Comparison of ENCODE assay signal across 8 cellular contexts in genomic region chr20:23086056-23086551, GRCh38.
DNase-seq lines count a peak whose midpoint lies in the region; ATAC-seq and TF ChIP-seq lines count a peak whose summit lies in the region.

Gene CD93 (minus strand): TSS chr20:23086324. CDS start chr20:23086192, 132 bp downstream.

- H3K9ac ChIP-seq in mucosa of stomach (ENCODE audit: low read length): peak within 1 kb of the TSS; percentile 7

- no peaks in the 10 kb centered on the region for H3K4me1 ChIP-seq in mucosa of stomach (ENCODE audit: control insufficient read depth, insufficient read depth, low read length)

- DNase-seq in CMK (ENCODE audit: low read depth): peak; percentile 47
- DNase-seq in choroid plexus epithelial cell (ENCODE audit: low read depth): peak; percentile 71
- DNase-seq in NCI-H524 treated with DMSO at 0.1 percent for 48 hours (lab: John Stamatoyannopoulos, UW): no peak
- no peak for DNase-seq in SHP77 (lab: John Stamatoyannopoulos, UW)

- H3K36me3 ChIP-seq in mucosa of stomach (ENCODE audit: control insufficient read depth, insufficient read depth, low read length): no peaks in the 10 kb centered on the region

- peaks cover 14% of the 10 kb centered on the region for H3K27me3 ChIP-seq in mucosa of stomach (ENCODE audit: control insufficient read depth, insufficient read depth, low read length)

- H3K4me3 ChIP-seq in choroid plexus epithelial cell (ENCODE audit: low read depth, low read length): no peak within 1 kb of the TSS
- H3K4me3 ChIP-seq in mucosa of stomach (ENCODE audit: low read length): no peak within 1 kb of the TSS

- H3K9me3 ChIP-seq in mucosa of stomach (ENCODE audit: control insufficient read depth, low read length): no peaks in the 10 kb centered on the region

- TF ChIP-seq CTCF in choroid plexus epithelial cell (conservative IDR thresholded peaks at IDR 0.05; ENCODE audit: low read depth, low read length): no peak

- ATAC-seq in HG03097 (IDR thresholded peaks at IDR 0.05; ENCODE audit: low FRiP score, unreplicated experiment) (peak; percentile 66), HG02588 (IDR thresholded peaks at IDR 0.05; ENCODE audit: unreplicated experiment) (no peak), GM21529 (IDR thresholded peaks at IDR 0.05; ENCODE audit: unreplicated experiment) (no peak)

Comparison
In these comparisons a context has a peak if more than half of its experiments do, and no peak if none do; other contexts are left out.
1. DNase-seq: peak in CMK (single experiment) and choroid plexus epithelial cell (single experiment); none in NCI-H524 treated with DMSO at 0.1 percent for 48 hours (single experiment) and SHP77 (0 of 2).